In the genomic region with DNA sequence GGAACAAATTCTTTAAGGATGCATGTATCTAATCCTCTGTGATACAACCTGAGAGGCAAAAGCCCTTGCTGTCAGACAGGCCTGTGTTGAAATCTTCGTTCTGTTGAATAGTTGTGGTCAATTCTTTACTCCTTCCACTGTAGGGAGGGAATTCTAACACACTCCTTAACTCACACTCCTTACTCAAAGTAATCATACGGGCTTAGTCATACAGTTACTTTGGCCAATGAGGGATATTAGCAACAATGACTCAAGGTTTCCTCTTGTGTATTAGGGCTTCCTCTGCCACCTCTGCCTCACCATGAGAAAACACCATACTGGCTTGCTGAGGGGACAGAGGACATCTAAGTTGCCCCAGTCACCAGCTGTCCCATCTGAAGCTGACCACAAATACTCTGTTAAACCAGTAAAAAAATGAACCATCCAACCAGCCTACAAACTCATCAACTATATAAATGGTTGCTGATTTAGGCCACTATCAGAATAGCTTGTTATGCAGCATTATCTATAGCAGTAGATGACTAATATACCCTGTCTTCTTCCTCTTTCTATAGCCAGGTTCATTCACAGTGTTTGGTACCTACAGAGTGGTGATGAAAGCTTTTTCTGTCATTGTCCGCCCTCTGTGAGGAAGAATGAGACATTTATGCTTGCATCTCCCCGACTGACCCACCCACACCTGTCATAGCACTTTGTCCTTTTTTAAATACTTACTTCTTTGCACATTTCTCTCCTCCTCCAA, we compare ENCODE assay signal across 13 cellular contexts.
A peak's percentile ranks its signal among the peaks of the same experiment; 100 is the strongest.
DNase-seq lines count a peak whose midpoint lies in the region; ATAC-seq and TF ChIP-seq lines count a peak whose summit lies in the region.
"Had no signal": no experiment of that assay in that cellular context is flagged by ENCODE, and none has a peak within 500 bp of the region (broad histone marks: within the 10 kb centered on the region; RNA-seq: fewer than 3 reads in every experiment).

No MANE protein-coding gene starts in this region.

- H3K36me3 ChIP-seq in WERI-Rb-1, result no peaks in the 10 kb centered on the region
- H3K36me3 ChIP-seq: uterus had no signal

- H3K27me3 ChIP-seq in WERI-Rb-1 (ENCODE audit: insufficient read depth, low read depth, severe bottlenecking), result no peaks in the 10 kb centered on the region
- H3K27me3 ChIP-seq in CD4-positive, alpha-beta T cell (ENCODE audit: control insufficient read depth, insufficient read depth, low read length), result no peaks in the 10 kb centered on the region
- H3K27me3 ChIP-seq: uterus had no signal

- no peak for TF ChIP-seq POLR2A in NB4 (IDR thresholded peaks at IDR 0.05; ENCODE audit: extremely low read depth, insufficient read length)

- POLR2A ChIA-PET in CD4-positive, alpha-beta T cell (lab: Charles Lee), result no interaction called here

- intact Hi-C loops in CD4-positive, alpha-beta T cell (cut with DNase I, micrococcal nuclease), result no loop called here

- DNase-seq in Caki2 (ENCODE audit: low read depth) (peak; percentile 84), NB4 (ENCODE audit: low read depth) (peak; percentile 62), epithelial cell of prostate (ENCODE audit: low read depth, low spot score) (peak; percentile 92), non-pigmented ciliary epithelial cell (ENCODE audit: low read depth) (peak; percentile 8), cortex of kidney (lab: John Stamatoyannopoulos, UW) (no peak), endothelial cell (ENCODE audit: low spot score) (no peak), WERI-Rb-1 (no peak)
- no peak for DNase-seq in CD4-positive, alpha-beta T cell
- DNase-seq: CD8-positive, alpha-beta T cell; NCI-H446; uterus had no signal

- CTCF ChIA-PET in CD4-positive, alpha-beta T cell (lab: Charles Lee), result no interaction called here

- no peaks in the 10 kb centered on the region for H3K9me3 Mint-ChIP-seq in endothelial cell (ENCODE audit: unreplicated experiment)
- H3K9me3 Mint-ChIP-seq in CD4-positive, alpha-beta T cell, result peaks cover 5% of the 10 kb centered on the region

- TF ChIP-seq CTCF in NB4 (IDR thresholded peaks at IDR 0.05; ENCODE audit: low read depth, low read length) (no peak), endothelial cell (IDR thresholded peaks at IDR 0.05; ENCODE audit: unreplicated experiment) (no peak), WERI-Rb-1 (IDR thresholded peaks at IDR 0.05; ENCODE audit: low read depth, low read length) (no peak)
- no peak for TF ChIP-seq CTCF in CD4-positive, alpha-beta T cell (IDR thresholded peaks at IDR 0.05)

- H3K4me3 ChIP-seq in NB4 (ENCODE audit: low read depth, low read length) (no peak overlapping the region), WERI-Rb-1 (ENCODE audit: low read depth, low read length) (no peak overlapping the region)
- H3K4me3 ChIP-seq: uterus had no signal

- peaks cover 14% of the 10 kb centered on the region for H3K36me3 Mint-ChIP-seq in endothelial cell (ENCODE audit: low read depth, unreplicated experiment)
- no peaks in the 10 kb centered on the region for H3K36me3 Mint-ChIP-seq in CD4-positive, alpha-beta T cell (ENCODE audit: low read depth)
- H3K36me3 Mint-ChIP-seq: CD8-positive, alpha-beta T cell had no signal

- no peaks in the 10 kb centered on the region for H3K27me3 Mint-ChIP-seq in endothelial cell (ENCODE audit: unreplicated experiment)
- peaks cover 5% of the 10 kb centered on the region for H3K27me3 Mint-ChIP-seq in CD4-positive, alpha-beta T cell

- no peak overlapping the region for H3K27ac Mint-ChIP-seq in endothelial cell (ENCODE audit: unreplicated experiment)
- no peak overlapping the region for H3K27ac Mint-ChIP-seq in CD4-positive, alpha-beta T cell
- H3K27ac Mint-ChIP-seq: CD8-positive, alpha-beta T cell; nephron had no signal

- ATAC-seq in CD4-positive, alpha-beta T cell (ENCODE audit: poor library complexity), result no peak
- ATAC-seq: CD8-positive, alpha-beta T cell; Panc1 had no signal

- H3K27ac ChIP-seq in epithelial cell of prostate (peak overlapping the region; percentile 64), WERI-Rb-1 (no peak overlapping the region)
- H3K27ac ChIP-seq in CD4-positive, alpha-beta T cell (ENCODE audit: low read depth, low read length), result no peak overlapping the region
- H3K27ac ChIP-seq: uterus had no signal

- no peaks in the 10 kb centered on the region for H3K9me3 ChIP-seq in WERI-Rb-1 (ENCODE audit: severe bottlenecking)
- H3K9me3 ChIP-seq in CD4-positive, alpha-beta T cell (ENCODE audit: control insufficient read depth, low read length), result peaks cover 7% of the 10 kb centered on the region

- H3K4me1 Mint-ChIP-seq in endothelial cell (ENCODE audit: unreplicated experiment), result no peaks in the 10 kb centered on the region
- H3K4me1 Mint-ChIP-seq in CD4-positive, alpha-beta T cell (ENCODE audit: low read depth), result no peaks in the 10 kb centered on the region
- H3K4me1 Mint-ChIP-seq: nephron had no signal

- H3K4me3 Mint-ChIP-seq in endothelial cell (ENCODE audit: unreplicated experiment), result no peak overlapping the region
- no peak overlapping the region for H3K4me3 Mint-ChIP-seq in CD4-positive, alpha-beta T cell
- H3K4me3 Mint-ChIP-seq: CD8-positive, alpha-beta T cell; nephron had no signal

- in situ Hi-C loops in Caki2 (cut with HindIII; ENCODE audit: low pct_unique_long_range_greater_than_20kb, low sequenced_read_pairs), result no loop called here

Comparison
In these comparisons a context has a peak if more than half of its experiments do, and no peak if none do; other contexts are left out.
1. DNase-seq: peak in Caki2 (single experiment), NB4 (single experiment), epithelial cell of prostate (single experiment) and non-pigmented ciliary epithelial cell (single experiment); none in cortex of kidney (single experiment), endothelial cell (single experiment), WERI-Rb-1 (single experiment) and CD4-positive, alpha-beta T cell (0 of 10).